In the genomic region with DNA sequence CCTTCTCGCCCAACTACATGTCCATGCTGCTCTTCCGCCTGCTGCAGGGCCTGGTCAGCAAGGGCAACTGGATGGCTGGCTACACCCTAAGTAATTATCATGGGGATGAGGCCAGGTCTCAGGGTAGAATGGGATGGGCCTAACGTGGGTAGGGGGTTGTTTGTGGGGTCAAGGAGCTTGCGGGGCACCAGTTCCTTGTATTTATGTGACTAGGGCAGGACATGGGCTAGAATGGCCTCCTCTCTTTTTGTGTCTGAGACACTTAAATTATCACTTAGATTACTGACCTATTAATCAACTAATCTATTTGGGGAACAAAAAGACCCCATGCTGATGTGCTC, we compare ENCODE assay signal across 3 cellular contexts.
TF ChIP-seq lines count a peak whose summit lies in the region.

No MANE protein-coding gene starts in this region.

TF ChIP-seq in SK-N-SH, 30 proteins besides CTCF, POLR2A, EP300 and RAD21 (continues in another document):
- no peak for TF ChIP-seq SMC3 (IDR thresholded peaks at IDR 0.05; ENCODE audit: low read depth, low read length)
- no peak for TF ChIP-seq POLR2AphosphoS5 (IDR thresholded peaks at IDR 0.05; ENCODE audit: low read depth, low read length)
- TF ChIP-seq, protein P1, sequence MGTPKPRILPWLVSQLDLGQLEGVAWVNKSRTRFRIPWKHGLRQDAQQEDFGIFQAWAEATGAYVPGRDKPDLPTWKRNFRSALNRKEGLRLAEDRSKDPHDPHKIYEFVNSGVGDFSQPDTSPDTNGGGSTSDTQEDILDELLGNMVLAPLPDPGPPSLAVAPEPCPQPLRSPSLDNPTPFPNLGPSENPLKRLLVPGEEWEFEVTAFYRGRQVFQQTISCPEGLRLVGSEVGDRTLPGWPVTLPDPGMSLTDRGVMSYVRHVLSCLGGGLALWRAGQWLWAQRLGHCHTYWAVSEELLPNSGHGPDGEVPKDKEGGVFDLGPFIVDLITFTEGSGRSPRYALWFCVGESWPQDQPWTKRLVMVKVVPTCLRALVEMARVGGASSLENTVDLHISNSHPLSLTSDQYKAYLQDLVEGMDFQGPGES (IDR thresholded peaks at IDR 0.05; ENCODE audit: low read depth, low read length): no peak
- TF ChIP-seq RFX5 (IDR thresholded peaks at IDR 0.05; ENCODE audit: low read length): no peak
- no peak for TF ChIP-seq JUND (IDR thresholded peaks at IDR 0.05)
- TF ChIP-seq, protein P2, sequence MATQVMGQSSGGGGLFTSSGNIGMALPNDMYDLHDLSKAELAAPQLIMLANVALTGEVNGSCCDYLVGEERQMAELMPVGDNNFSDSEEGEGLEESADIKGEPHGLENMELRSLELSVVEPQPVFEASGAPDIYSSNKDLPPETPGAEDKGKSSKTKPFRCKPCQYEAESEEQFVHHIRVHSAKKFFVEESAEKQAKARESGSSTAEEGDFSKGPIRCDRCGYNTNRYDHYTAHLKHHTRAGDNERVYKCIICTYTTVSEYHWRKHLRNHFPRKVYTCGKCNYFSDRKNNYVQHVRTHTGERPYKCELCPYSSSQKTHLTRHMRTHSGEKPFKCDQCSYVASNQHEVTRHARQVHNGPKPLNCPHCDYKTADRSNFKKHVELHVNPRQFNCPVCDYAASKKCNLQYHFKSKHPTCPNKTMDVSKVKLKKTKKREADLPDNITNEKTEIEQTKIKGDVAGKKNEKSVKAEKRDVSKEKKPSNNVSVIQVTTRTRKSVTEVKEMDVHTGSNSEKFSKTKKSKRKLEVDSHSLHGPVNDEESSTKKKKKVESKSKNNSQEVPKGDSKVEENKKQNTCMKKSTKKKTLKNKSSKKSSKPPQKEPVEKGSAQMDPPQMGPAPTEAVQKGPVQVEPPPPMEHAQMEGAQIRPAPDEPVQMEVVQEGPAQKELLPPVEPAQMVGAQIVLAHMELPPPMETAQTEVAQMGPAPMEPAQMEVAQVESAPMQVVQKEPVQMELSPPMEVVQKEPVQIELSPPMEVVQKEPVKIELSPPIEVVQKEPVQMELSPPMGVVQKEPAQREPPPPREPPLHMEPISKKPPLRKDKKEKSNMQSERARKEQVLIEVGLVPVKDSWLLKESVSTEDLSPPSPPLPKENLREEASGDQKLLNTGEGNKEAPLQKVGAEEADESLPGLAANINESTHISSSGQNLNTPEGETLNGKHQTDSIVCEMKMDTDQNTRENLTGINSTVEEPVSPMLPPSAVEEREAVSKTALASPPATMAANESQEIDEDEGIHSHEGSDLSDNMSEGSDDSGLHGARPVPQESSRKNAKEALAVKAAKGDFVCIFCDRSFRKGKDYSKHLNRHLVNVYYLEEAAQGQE (IDR thresholded peaks at IDR 0.05; ENCODE audit: low read depth, low read length): no peak
- no peak for TF ChIP-seq RCOR1 (IDR thresholded peaks at IDR 0.05; ENCODE audit: low read length)
- no peak for TF ChIP-seq CHD2 (IDR thresholded peaks at IDR 0.05; ENCODE audit: low read length, partially characterized antibody)
- TF ChIP-seq, protein P3, sequence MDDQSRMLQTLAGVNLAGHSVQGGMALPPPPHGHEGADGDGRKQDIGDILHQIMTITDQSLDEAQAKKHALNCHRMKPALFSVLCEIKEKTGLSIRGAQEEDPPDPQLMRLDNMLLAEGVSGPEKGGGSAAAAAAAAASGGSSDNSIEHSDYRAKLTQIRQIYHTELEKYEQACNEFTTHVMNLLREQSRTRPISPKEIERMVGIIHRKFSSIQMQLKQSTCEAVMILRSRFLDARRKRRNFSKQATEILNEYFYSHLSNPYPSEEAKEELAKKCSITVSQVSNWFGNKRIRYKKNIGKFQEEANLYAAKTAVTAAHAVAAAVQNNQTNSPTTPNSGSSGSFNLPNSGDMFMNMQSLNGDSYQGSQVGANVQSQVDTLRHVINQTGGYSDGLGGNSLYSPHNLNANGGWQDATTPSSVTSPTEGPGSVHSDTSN (IDR thresholded peaks at IDR 0.05): no peak

TF ChIP-seq in SK-N-SH treated with all-trans-retinoic acid at 6 μM for 48 hours, 23 proteins besides CTCF, POLR2A, EP300 and RAD21:
- TF ChIP-seq OSR1 (CRISPR knock-in tag; IDR thresholded peaks at IDR 0.05) (no peak), ZNF8 (CRISPR knock-in tag; IDR thresholded peaks at IDR 0.05) (no peak), ZC3H10 (CRISPR knock-in tag; IDR thresholded peaks at IDR 0.05) (no peak), BACH2 (CRISPR knock-in tag; IDR thresholded peaks at IDR 0.05; ENCODE audit: borderline replicate concordance) (no peak), RARB (CRISPR knock-in tag; IDR thresholded peaks at IDR 0.05) (no peak), ZNF565 (CRISPR knock-in tag; conservative IDR thresholded peaks at IDR 0.05; ENCODE audit: low read depth) (no peak), ZFP30 (CRISPR knock-in tag; IDR thresholded peaks at IDR 0.05) (no peak), ZNF70 (CRISPR knock-in tag; IDR thresholded peaks at IDR 0.05) (no peak), ARNTL (CRISPR knock-in tag; IDR thresholded peaks at IDR 0.05; ENCODE audit: borderline replicate concordance, low read depth) (no peak), ESRRG (CRISPR knock-in tag; IDR thresholded peaks at IDR 0.05) (no peak), ISL1 (CRISPR knock-in tag; IDR thresholded peaks at IDR 0.05) (no peak), SNAI2 (CRISPR knock-in tag; IDR thresholded peaks at IDR 0.05) (no peak), CSDC2 (CRISPR knock-in tag; IDR thresholded peaks at IDR 0.05) (no peak), TOX (CRISPR knock-in tag; IDR thresholded peaks at IDR 0.05; ENCODE audit: borderline replicate concordance) (no peak)
- TF ChIP-seq, protein P4, sequence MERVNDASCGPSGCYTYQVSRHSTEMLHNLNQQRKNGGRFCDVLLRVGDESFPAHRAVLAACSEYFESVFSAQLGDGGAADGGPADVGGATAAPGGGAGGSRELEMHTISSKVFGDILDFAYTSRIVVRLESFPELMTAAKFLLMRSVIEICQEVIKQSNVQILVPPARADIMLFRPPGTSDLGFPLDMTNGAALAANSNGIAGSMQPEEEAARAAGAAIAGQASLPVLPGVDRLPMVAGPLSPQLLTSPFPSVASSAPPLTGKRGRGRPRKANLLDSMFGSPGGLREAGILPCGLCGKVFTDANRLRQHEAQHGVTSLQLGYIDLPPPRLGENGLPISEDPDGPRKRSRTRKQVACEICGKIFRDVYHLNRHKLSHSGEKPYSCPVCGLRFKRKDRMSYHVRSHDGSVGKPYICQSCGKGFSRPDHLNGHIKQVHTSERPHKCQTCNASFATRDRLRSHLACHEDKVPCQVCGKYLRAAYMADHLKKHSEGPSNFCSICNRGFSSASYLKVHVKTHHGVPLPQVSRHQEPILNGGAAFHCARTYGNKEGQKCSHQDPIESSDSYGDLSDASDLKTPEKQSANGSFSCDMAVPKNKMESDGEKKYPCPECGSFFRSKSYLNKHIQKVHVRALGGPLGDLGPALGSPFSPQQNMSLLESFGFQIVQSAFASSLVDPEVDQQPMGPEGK (CRISPR knock-in tag; IDR thresholded peaks at IDR 0.05; ENCODE audit: borderline replicate concordance): no peak
- TF ChIP-seq, protein P5, sequence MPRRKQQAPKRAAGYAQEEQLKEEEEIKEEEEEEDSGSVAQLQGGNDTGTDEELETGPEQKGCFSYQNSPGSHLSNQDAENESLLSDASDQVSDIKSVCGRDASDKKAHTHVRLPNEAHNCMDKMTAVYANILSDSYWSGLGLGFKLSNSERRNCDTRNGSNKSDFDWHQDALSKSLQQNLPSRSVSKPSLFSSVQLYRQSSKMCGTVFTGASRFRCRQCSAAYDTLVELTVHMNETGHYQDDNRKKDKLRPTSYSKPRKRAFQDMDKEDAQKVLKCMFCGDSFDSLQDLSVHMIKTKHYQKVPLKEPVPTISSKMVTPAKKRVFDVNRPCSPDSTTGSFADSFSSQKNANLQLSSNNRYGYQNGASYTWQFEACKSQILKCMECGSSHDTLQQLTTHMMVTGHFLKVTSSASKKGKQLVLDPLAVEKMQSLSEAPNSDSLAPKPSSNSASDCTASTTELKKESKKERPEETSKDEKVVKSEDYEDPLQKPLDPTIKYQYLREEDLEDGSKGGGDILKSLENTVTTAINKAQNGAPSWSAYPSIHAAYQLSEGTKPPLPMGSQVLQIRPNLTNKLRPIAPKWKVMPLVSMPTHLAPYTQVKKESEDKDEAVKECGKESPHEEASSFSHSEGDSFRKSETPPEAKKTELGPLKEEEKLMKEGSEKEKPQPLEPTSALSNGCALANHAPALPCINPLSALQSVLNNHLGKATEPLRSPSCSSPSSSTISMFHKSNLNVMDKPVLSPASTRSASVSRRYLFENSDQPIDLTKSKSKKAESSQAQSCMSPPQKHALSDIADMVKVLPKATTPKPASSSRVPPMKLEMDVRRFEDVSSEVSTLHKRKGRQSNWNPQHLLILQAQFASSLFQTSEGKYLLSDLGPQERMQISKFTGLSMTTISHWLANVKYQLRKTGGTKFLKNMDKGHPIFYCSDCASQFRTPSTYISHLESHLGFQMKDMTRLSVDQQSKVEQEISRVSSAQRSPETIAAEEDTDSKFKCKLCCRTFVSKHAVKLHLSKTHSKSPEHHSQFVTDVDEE (CRISPR knock-in tag; IDR thresholded peaks at IDR 0.05): no peak
- TF ChIP-seq, protein P6, sequence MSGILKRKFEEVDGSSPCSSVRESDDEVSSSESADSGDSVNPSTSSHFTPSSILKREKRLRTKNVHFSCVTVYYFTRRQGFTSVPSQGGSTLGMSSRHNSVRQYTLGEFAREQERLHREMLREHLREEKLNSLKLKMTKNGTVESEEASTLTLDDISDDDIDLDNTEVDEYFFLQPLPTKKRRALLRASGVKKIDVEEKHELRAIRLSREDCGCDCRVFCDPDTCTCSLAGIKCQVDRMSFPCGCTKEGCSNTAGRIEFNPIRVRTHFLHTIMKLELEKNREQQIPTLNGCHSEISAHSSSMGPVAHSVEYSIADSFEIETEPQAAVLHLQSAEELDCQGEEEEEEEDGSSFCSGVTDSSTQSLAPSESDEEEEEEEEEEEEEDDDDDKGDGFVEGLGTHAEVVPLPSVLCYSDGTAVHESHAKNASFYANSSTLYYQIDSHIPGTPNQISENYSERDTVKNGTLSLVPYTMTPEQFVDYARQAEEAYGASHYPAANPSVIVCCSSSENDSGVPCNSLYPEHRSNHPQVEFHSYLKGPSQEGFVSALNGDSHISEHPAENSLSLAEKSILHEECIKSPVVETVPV (CRISPR knock-in tag; IDR thresholded peaks at IDR 0.05): no peak
TF ChIP-seq in SK-N-SH treated with all-trans-retinoic acid at 6 μM for 48 hours: peak in this region for 0.

TF ChIP-seq in IMR-90, 13 proteins besides CTCF, POLR2A, EP300 and RAD21:
- no peak for TF ChIP-seq SMC3 (IDR thresholded peaks at IDR 0.05; ENCODE audit: low read depth, low read length)
- TF ChIP-seq, protein P7, sequence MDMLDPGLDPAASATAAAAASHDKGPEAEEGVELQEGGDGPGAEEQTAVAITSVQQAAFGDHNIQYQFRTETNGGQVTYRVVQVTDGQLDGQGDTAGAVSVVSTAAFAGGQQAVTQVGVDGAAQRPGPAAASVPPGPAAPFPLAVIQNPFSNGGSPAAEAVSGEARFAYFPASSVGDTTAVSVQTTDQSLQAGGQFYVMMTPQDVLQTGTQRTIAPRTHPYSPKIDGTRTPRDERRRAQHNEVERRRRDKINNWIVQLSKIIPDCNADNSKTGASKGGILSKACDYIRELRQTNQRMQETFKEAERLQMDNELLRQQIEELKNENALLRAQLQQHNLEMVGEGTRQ (IDR thresholded peaks at IDR 0.05; ENCODE audit: low read depth, low read length): no peak
- TF ChIP-seq BHLHE40 (IDR thresholded peaks at IDR 0.05; ENCODE audit: low read depth, low read length): no peak
- TF ChIP-seq RFX5 (IDR thresholded peaks at IDR 0.05; ENCODE audit: low read depth, low read length): no peak
- TF ChIP-seq MAZ (IDR thresholded peaks at IDR 0.05; ENCODE audit: borderline replicate concordance, low read depth, low read length): no peak
- no peak for TF ChIP-seq MXI1 (IDR thresholded peaks at IDR 0.05; ENCODE audit: borderline replicate concordance, low read depth, low read length)
- TF ChIP-seq FOS (IDR thresholded peaks at IDR 0.05; ENCODE audit: low read depth, low read length): no peak
- no peak for TF ChIP-seq CHD1 (IDR thresholded peaks at IDR 0.05; ENCODE audit: low read depth, low read length)
- TF ChIP-seq CEBPB (IDR thresholded peaks at IDR 0.05; ENCODE audit: low read depth, low read length): no peak
- TF ChIP-seq MAFK (IDR thresholded peaks at IDR 0.05; ENCODE audit: low read depth, low read length): no peak
- TF ChIP-seq, protein P8, sequence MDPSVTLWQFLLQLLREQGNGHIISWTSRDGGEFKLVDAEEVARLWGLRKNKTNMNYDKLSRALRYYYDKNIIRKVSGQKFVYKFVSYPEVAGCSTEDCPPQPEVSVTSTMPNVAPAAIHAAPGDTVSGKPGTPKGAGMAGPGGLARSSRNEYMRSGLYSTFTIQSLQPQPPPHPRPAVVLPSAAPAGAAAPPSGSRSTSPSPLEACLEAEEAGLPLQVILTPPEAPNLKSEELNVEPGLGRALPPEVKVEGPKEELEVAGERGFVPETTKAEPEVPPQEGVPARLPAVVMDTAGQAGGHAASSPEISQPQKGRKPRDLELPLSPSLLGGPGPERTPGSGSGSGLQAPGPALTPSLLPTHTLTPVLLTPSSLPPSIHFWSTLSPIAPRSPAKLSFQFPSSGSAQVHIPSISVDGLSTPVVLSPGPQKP (IDR thresholded peaks at IDR 0.05; ENCODE audit: borderline replicate concordance, low read depth, low read length): no peak
- no peak for TF ChIP-seq NFE2L2 (IDR thresholded peaks at IDR 0.05; ENCODE audit: low read depth, low read length)
- TF ChIP-seq RCOR1 (IDR thresholded peaks at IDR 0.05; ENCODE audit: insufficient replicate concordance, low read length): no peak
